8 cellular contexts compared by ENCODE assay signal in genomic region chr7:100895701-100895955, GRCh38. TPM values are rescaled to one million over a fixed set of nuclear protein-coding genes. Genes with fewer than 3 reads are reported as not detected.
A peak's percentile ranks its signal among the peaks of the same experiment; 100 is the strongest.
DNase-seq lines count a peak whose midpoint lies in the region; FAIRE-seq and TF ChIP-seq lines count a peak whose summit lies in the region.

Gene ACHE (minus strand): TSS chr7:100895888. CDS start chr7:100894232, 1,656 bp downstream.

- H3K36me3 ChIP-seq in trophoblast cell (ENCODE audit: control insufficient read depth in 1 of 2, insufficient read depth in 2 of 2, low read length in 2 of 2): peaks cover 10 to 13% of the 10 kb centered on the region in 2 experiments

- H3K27me3 Mint-ChIP-seq in Calu3 (ENCODE audit: unreplicated experiment): peaks cover 23% of the 10 kb centered on the region

- peaks cover 9% of the 10 kb centered on the region for H3K27me3 ChIP-seq in trophoblast cell (ENCODE audit: insufficient read depth, low read length)

- H3K79me2 ChIP-seq in trophoblast cell (ENCODE audit: control insufficient read depth, insufficient read depth, low read length, poor library complexity): peaks cover 5% of the 10 kb centered on the region

- H3K79me1 ChIP-seq in trophoblast cell (ENCODE audit: low read length): peaks cover 12% of the 10 kb centered on the region

- intact Hi-C loops in Calu3 (cut with micrococcal nuclease; ENCODE audit: unreplicated experiment): loop anchor here (10.0 kb wide), 1 partner anchor 69 kb away; the partner anchor contains the start of gene MUC12

- H3K4me1 ChIP-seq in trophoblast cell (ENCODE audit: control insufficient read depth in 1 of 2, insufficient read depth in 2 of 2, low read length in 2 of 2): peaks cover 26 to 40% of the 10 kb centered on the region in 2 experiments

- peak within 1 kb of the TSS; percentile 69 for H2BK120ac ChIP-seq in trophoblast cell (ENCODE audit: insufficient read depth, low read length, poor library complexity)

- H3K9me3 ChIP-seq in trophoblast cell (ENCODE audit: insufficient read depth, low read depth, low read length): no peaks in the 10 kb centered on the region

- no CpG with 5 or more reads among the region's 32 CpGs for WGBS in trophoblast cell (ENCODE audit: extremely low coverage, insufficient coverage, insufficient read length)

- H3K36me3 Mint-ChIP-seq in Calu3 (ENCODE audit: insufficient read depth, unreplicated experiment): peaks cover 17% of the 10 kb centered on the region

- no peak for FAIRE-seq in frontal cortex (lab: Jason Lieb, UNC)

- no peak within 1 kb of the TSS for H4K12ac ChIP-seq in trophoblast cell (ENCODE audit: low read depth, low read length)

- H3K27ac Mint-ChIP-seq in Calu3 (ENCODE audit: unreplicated experiment): peak within 1 kb of the TSS; percentile 68

- H3K9me3 Mint-ChIP-seq in Calu3 (ENCODE audit: low read depth, unreplicated experiment): no peaks in the 10 kb centered on the region

- H3K4me3 Mint-ChIP-seq in Calu3 (ENCODE audit: low read depth, unreplicated experiment): peak within 1 kb of the TSS; percentile 71

- DNase-seq in Calu3: no peak
- no peak for DNase-seq in frontal cortex (ENCODE audit: low spot score in 2 of 2)
- DNase-seq in trophoblast cell: no peak
- no peak for DNase-seq in NCI-H446 treated with DMSO at 0.1 percent for 48 hours (lab: John Stamatoyannopoulos, UW)
- DNase-seq in UCSD-AML1 (lab: John Stamatoyannopoulos, UW; ENCODE audit: unreplicated experiment): no peak
- no peak for DNase-seq in DMS114 treated with DMSO at 0.1 percent for 48 hours (lab: John Stamatoyannopoulos, UW; ENCODE audit: unreplicated experiment)
- no peak for DNase-seq in EL

- H3K4me3 ChIP-seq in WI38 (ENCODE audit: low read depth, low read length): peak within 1 kb of the TSS; percentile 49
- peak within 1 kb of the TSS; percentile 67 for H3K4me3 ChIP-seq in trophoblast cell (ENCODE audit: low read depth, low read length)

- H3K4ac ChIP-seq in trophoblast cell (ENCODE audit: low read depth, low read length): peak within 1 kb of the TSS; percentile 17

- H4K8ac ChIP-seq in trophoblast cell (ENCODE audit: low read depth, low read length): peak within 1 kb of the TSS; percentile 54

- no peak for TF ChIP-seq CTCF in Calu3 (IDR thresholded peaks at IDR 0.05; ENCODE audit: unreplicated experiment)
- no peak for TF ChIP-seq CTCF in WI38 (IDR thresholded peaks at IDR 0.05; ENCODE audit: low read depth, low read length)

- no peak within 1 kb of the TSS for H3K9ac ChIP-seq in trophoblast cell (ENCODE audit: low read length)

- H3K4me1 Mint-ChIP-seq in Calu3 (ENCODE audit: low read depth, unreplicated experiment): peaks cover 19% of the 10 kb centered on the region

- H2BK5ac ChIP-seq in trophoblast cell (ENCODE audit: low read depth, low read length, poor library complexity): no peak within 1 kb of the TSS

- peak within 1 kb of the TSS; percentile 64 for H4K91ac ChIP-seq in trophoblast cell (ENCODE audit: low read depth, low read length)

- H3K23ac ChIP-seq in trophoblast cell (ENCODE audit: low read length): no peak within 1 kb of the TSS

- H3K4me2 ChIP-seq in trophoblast cell (ENCODE audit: low read length): peak within 1 kb of the TSS; percentile 85

- peak within 1 kb of the TSS; percentile 25 for H2AFZ ChIP-seq in trophoblast cell (ENCODE audit: insufficient read depth, low read length, poor library complexity)

- no TSS peak for BruUV-seq in Calu3 (replicated peaks; lab: Mats Ljungman, UMichigan)

- peak within 1 kb of the TSS; percentile 20 for H3K14ac ChIP-seq in trophoblast cell (ENCODE audit: low read length)

- H2AK5ac ChIP-seq in trophoblast cell (ENCODE audit: low read length): no peak within 1 kb of the TSS

- no peak within 1 kb of the TSS for H3K27ac ChIP-seq in trophoblast cell (ENCODE audit: low read depth, low read length)

- H3K18ac ChIP-seq in trophoblast cell (ENCODE audit: low read length): peak within 1 kb of the TSS; percentile 63

- H2BK12ac ChIP-seq in trophoblast cell (ENCODE audit: low read length): no peak within 1 kb of the TSS

- CTCF ChIA-PET in Calu3 (lab: Charles Lee): no interaction called here

RNA-seq across cellular contexts. Expression of gene ACHE, which starts in this region (rescaled TPM):
- total RNA-seq in Calu3 (2022) (3.2 and 11.3 TPM in 2 replicates), frontal cortex (11.0 TPM)
- 10.2 and 11.1 TPM in 2 replicates for polyA plus RNA-seq in trophoblast cell (2013)
